9 cellular contexts compared by ENCODE assay signal in genomic region chr9:70228098-70228497, GRCh38.
"Had no signal": no experiment of that assay in that cellular context is flagged by ENCODE, and none has a peak within 500 bp of the region (broad histone marks: within the 10 kb centered on the region; RNA-seq: fewer than 3 reads in every experiment).

No MANE protein-coding gene starts in this region.

- H3K36me3 ChIP-seq: adrenal gland, ovary, transverse colon had no signal

- H3K9me3 ChIP-seq: adrenal gland, ovary, transverse colon had no signal

- H3K27me3 ChIP-seq: adrenal gland, dorsolateral prefrontal cortex, ovary, transverse colon had no signal

- H3K4me1 ChIP-seq: adrenal gland had no signal

- DNase-seq: activated naive CD4-positive, alpha-beta T cell treated with anti-CD3 and anti-CD28 coated beads, Interleukin-2, amount 50 U/mL, for 16 hours; adrenal gland; dorsolateral prefrontal cortex; left colon; mesenchymal stem cell; ovary; SW 1271; transverse colon had no signal

- H3K27ac ChIP-seq: adrenal gland, skin epidermis, transverse colon had no signal

- H3K4me3 ChIP-seq: adrenal gland, dorsolateral prefrontal cortex, ovary, skin epidermis, transverse colon had no signal
